ENCODE assay signal across 20 cellular contexts in the genomic region with DNA sequence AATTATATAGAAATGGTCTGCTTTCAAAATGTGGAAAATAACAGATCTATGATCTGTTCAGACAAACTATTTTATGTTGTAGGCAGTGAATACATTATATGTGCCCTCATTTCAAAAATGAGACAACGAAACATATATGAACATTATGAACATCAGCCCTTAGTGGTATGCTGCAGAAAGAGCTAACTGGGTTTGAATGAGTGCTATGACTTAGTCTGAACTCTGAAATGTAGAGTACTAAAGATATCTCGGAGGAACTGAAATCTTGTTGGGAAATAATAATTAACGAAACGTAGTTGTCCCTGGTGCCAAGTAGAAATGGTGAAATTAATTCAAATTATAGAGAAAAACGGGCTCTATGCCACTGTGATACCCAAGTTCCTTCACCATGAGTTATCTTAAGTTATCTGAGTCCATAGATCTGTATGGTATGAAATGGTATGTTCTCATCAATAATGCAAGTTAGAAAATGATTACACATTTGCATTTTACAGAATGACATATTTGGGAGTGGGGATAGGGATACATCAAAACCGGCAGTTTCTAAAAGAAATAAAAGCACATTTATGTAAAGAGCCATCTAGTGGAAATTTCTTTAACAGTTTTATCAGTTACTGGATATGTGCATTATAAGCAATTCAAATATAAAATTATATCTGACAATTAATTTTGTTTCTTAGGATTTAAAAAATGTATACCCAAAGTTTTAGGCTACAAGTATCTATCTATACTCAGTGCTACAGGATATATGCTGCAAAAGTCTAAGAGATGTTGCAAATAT. TPM values are rescaled to one million over a fixed set of nuclear protein-coding genes. Genes with fewer than 3 reads are reported as not detected.
A peak's percentile ranks its signal among the peaks of the same experiment; 100 is the strongest.
DNase-seq lines count a peak whose midpoint lies in the region; ATAC-seq, FAIRE-seq and TF ChIP-seq lines count a peak whose summit lies in the region.
"Had no signal": no experiment of that assay in that cellular context is flagged by ENCODE, and none has a peak within 500 bp of the region (broad histone marks: within the 10 kb centered on the region; RNA-seq: fewer than 3 reads in every experiment).

No MANE protein-coding gene starts in this region.

- RAD21 ChIA-PET in GM12878 (lab: Charles Lee; ENCODE audit: unreplicated experiment) = interaction anchor here (0.6 to 2.0 kb wide), 9 partner anchors 9 to 120 kb away, joined by 3 to 10 read pairs (median 4); no protein-coding TSS in a partner anchor

- H3K4me2 ChIP-seq in Loucy (ENCODE audit: low read depth, low read length, poor library complexity, severe bottlenecking) (no peak overlapping the region), GM12878 (ENCODE audit: control insufficient read depth, insufficient read depth) (no peak overlapping the region)

- ATAC-seq in GM12878 (peak; percentile 42; the same call in 2 of the 3 replicates), GM21381 (IDR thresholded peaks at IDR 0.05; ENCODE audit: unreplicated experiment) (no peak)
- ATAC-seq: gastrocnemius medialis had no signal

- POLR2A ChIA-PET in GM12878 (lab: Charles Lee) = no interaction called here

- H3K9me3 ChIP-seq in Loucy (ENCODE audit: insufficient read depth, low read depth, low read length) = no peaks in the 10 kb centered on the region
- H3K9me3 ChIP-seq in GM12878 (replicated peaks; ENCODE audit: control insufficient read depth, insufficient read depth, low read length) = no peaks in the 10 kb centered on the region
- no peaks in the 10 kb centered on the region for H3K9me3 ChIP-seq in MG63
- H3K9me3 ChIP-seq: gastrocnemius medialis, neutrophil had no signal

- DNase-seq in DMS53 (lab: John Stamatoyannopoulos, UW) = peak; percentile 12
- no peak for DNase-seq in DMS53 treated with DMSO at 0.1 percent for 48 hours (lab: John Stamatoyannopoulos, UW; ENCODE audit: unreplicated experiment)
- no peak for DNase-seq in GM12878 (ENCODE audit: low read depth, low spot score)
- peak; percentile 3 for DNase-seq in pons (ENCODE audit: low spot score)
- no peak for DNase-seq in NCI-H2196 treated with DMSO at 0.1 percent for 48 hours (lab: John Stamatoyannopoulos, UW; ENCODE audit: unreplicated experiment)
- DNase-seq in MG63 = no peak
- DNase-seq: activated effector memory CD4-positive, alpha-beta T cell treated with anti-CD3 and anti-CD28 coated beads, Interleukin-2, amount 50 U/mL, for 16 hours; Calu3; gastrocnemius medialis; NCI-H1694; NCI-H524 treated with DMSO at 0.1 percent for 48 hours; SHP77; stimulated activated naive CD4-positive, alpha-beta T cell treated with Interleukin-2 at 50 U/mL for 16 hours had no signal

- CTCF ChIA-PET in GM12878 (lab: Yijun Ruan, JAX) = interaction anchor here (0.9 to 2.6 kb wide), 11 partner anchors 8 to 423 kb away, joined by 3 to 16 read pairs (median 5); partner anchors contain the start of gene MBD2

- H3K79me2 ChIP-seq in Loucy (ENCODE audit: insufficient read depth, low read length) = no peaks in the 10 kb centered on the region
- no peaks in the 10 kb centered on the region for H3K79me2 ChIP-seq in GM12878 (ENCODE audit: control insufficient read depth, insufficient read depth, low read length)

- TF ChIP-seq EP300 in GM12878 (IDR thresholded peaks at IDR 0.05; ENCODE audit: borderline replicate concordance in 1 of 2, control insufficient read depth in 1 of 2, low read depth in 2 of 2, low read length in 2 of 2) = no peak

- H3K4me3 ChIP-seq in Loucy (ENCODE audit: low read length, poor library complexity, severe bottlenecking) = no peak overlapping the region
- no peak overlapping the region for H3K4me3 ChIP-seq in GM12878
- no peak overlapping the region for H3K4me3 ChIP-seq in MG63
- H3K4me3 ChIP-seq: gastrocnemius medialis had no signal

- no TSS peak for BruUV-seq in GM12878 (replicated peaks; lab: Mats Ljungman, UMichigan)

- H3K4me1 ChIP-seq in Loucy (ENCODE audit: insufficient read depth, low read length, poor library complexity, severe bottlenecking) (no peaks in the 10 kb centered on the region), GM12878 (ENCODE audit: control insufficient read depth, insufficient read depth, low read length) (no peaks in the 10 kb centered on the region)
- H3K4me1 ChIP-seq: gastrocnemius medialis had no signal

- no peak for FAIRE-seq in GM12878 (lab: Jason Lieb, UNC)
- FAIRE-seq: TTC549, urothelium cell line had no signal

- intact Hi-C loops in GM12878 (cut with micrococcal nuclease; ENCODE audit: unreplicated experiment) = loop anchor here (1.0 kb wide), 1 partner anchor 108 kb away; no protein-coding TSS in a partner anchor

- H3K9ac ChIP-seq in Loucy (ENCODE audit: low read depth, low read length, poor library complexity, severe bottlenecking) (no peak overlapping the region), GM12878 (ENCODE audit: control insufficient read depth, insufficient read depth, low read length) (no peak overlapping the region)

- H3K27me3 ChIP-seq in Loucy (ENCODE audit: insufficient read depth, low read length, poor library complexity, severe bottlenecking) (no peaks in the 10 kb centered on the region), GM12878 (replicated peaks in 1 of 2; ENCODE audit: control insufficient read depth in 2 of 2, insufficient read depth in 2 of 2, low read length in 1 of 2) (no peaks in the 10 kb centered on the region), MG63 (0 out of 2 replicates have a peak, but pooled peaks cover 3% of the 10 kb centered on the region)
- H3K27me3 ChIP-seq: gastrocnemius medialis had no signal

- H2AFZ ChIP-seq in Loucy (ENCODE audit: low read length) = no peak overlapping the region
- no peak overlapping the region for H2AFZ ChIP-seq in GM12878 (ENCODE audit: control insufficient read depth, low read depth, low read length)

- in situ Hi-C loops in GM12878 (cut with MboI) = no loop called here

- no peaks in the 10 kb centered on the region for H3F3A ChIP-seq in Loucy (ENCODE audit: low read depth)

- no peak for TF ChIP-seq POLR2A in GM12878 (IDR thresholded peaks at IDR 0.05; ENCODE audit: low read depth, low read length)

- H3K27ac ChIP-seq in GM12878 (ENCODE audit: control insufficient read depth, insufficient read depth) = no peak overlapping the region
- H3K27ac ChIP-seq: gastrocnemius medialis, neutrophil had no signal

- H4K20me1 ChIP-seq in Loucy (ENCODE audit: insufficient read depth, low read length, poor library complexity, severe bottlenecking) (no peaks in the 10 kb centered on the region), GM12878 (ENCODE audit: control insufficient read depth, insufficient read depth) (no peaks in the 10 kb centered on the region)

- peak; percentile 60 for TF ChIP-seq CTCF in Loucy (conservative IDR thresholded peaks at IDR 0.05; ENCODE audit: low read length)
- TF ChIP-seq CTCF in GM12878 (IDR thresholded peaks at IDR 0.05 in 2 of 3, conservative IDR thresholded peaks at IDR 0.05 in 1 of 3; ENCODE audit: control insufficient read depth in 2 of 3, extremely low read depth in 1 of 3, insufficient read depth in 1 of 3, low read depth in 3 of 3, low read length in 3 of 3) = no peak; a peak in 1 of 6 replicates

- H3K36me3 ChIP-seq in Loucy (ENCODE audit: insufficient read depth, low read length) = no peaks in the 10 kb centered on the region
- H3K36me3 ChIP-seq in GM12878 (ENCODE audit: control insufficient read depth in 2 of 2, insufficient read depth in 2 of 2, low read length in 1 of 2) = no peaks in the 10 kb centered on the region
- no peaks in the 10 kb centered on the region for H3K36me3 ChIP-seq in MG63
- H3K36me3 ChIP-seq: gastrocnemius medialis, neutrophil had no signal

- TF ChIP-seq RAD21 in GM12878 (IDR thresholded peaks at IDR 0.05; ENCODE audit: insufficient read depth, low read depth, low read length) = no peak

- no peaks in the 10 kb centered on the region for H3K9me2 ChIP-seq in Loucy (replicated peaks; ENCODE audit: low read depth, low read length)

- SMC1A ChIA-PET in GM12878 (lab: Charles Lee; ENCODE audit: uncharacterized antibody, unreplicated experiment) = interaction anchor here (0.5 to 2.0 kb wide), 18 partner anchors 8 to 211 kb away, joined by 3 to 12 read pairs (median 4); partner anchors contain the start of gene MBD2

- 21% methylated on average over 6 of the region's 6 CpGs for WGBS in GM12878 (ENCODE audit: insufficient coverage, insufficient replicate concordance, low lambda C conversion rate, missing lambda C conversion rate)

RNA-seq across cellular contexts. Expression of gene STARD6, which starts 26.7 kb away (rescaled TPM):
- not detected in 2 replicates for total RNA-seq in GM12878 (2013; cell fraction: nucleolus; rRNA removed)
- total RNA-seq in GM12878 (2014; rRNA removed) (0.34 TPM in 1 of 2 replicates, not detected in the other), GM12878 (2014; rRNA removed; fragmentation: Illumina TruSeq; extraction: Trizol) (0.18 and 0.28 TPM in 2 replicates), GM12878 (2021) (0.33 TPM in 1 of 2 replicates, not detected in the other)
- polyA plus RNA-seq in GM12878 (2011; ENCODE audit: low read depth) = 0.89 TPM
- polyA plus RNA-seq in GM12878 (2011; rRNA removed) (0.10 TPM in 1 of 2 replicates, not detected in the other), GM12878 (2014; fragmentation: Illumina TruSeq; extraction: Trizol) (0.84 TPM in 1 of 2 replicates, not detected in the other), GM12878 (2014; fragmentation: Nextera tagmentation; extraction: Ambion mirVana) (under 1 TPM; 0.35 to 0.45 TPM), GM12878 (2014; rRNA removed) (0.30 TPM in 1 of 2 replicates, not detected in the other), GM12878 (2016; fragmentation: Nextera tagmentation; extraction: Ambion mirVana) (under 1 TPM in 1 of 2 experiments, not detected in 1; 0.84 TPM)
- polyA plus RNA-seq in GM12878 (2011; cell fraction: cytosol; rRNA removed) = not detected in 2 replicates
- not detected in 2 replicates for polyA plus RNA-seq in GM12878 (2011; cell fraction: nucleus; rRNA removed)
- not detected in 2 replicates for polyA plus RNA-seq in GM12878 (2012)
- polyA minus RNA-seq in GM12878 (2011; rRNA and poly(A)+ RNA removed) = not detected in 2 replicates
- not detected in 2 replicates for polyA minus RNA-seq in GM12878 (2011; cell fraction: cytosol; rRNA and poly(A)+ RNA removed)
- polyA minus RNA-seq in GM12878 (2011; cell fraction: nucleus; rRNA and poly(A)+ RNA removed) = not detected in 2 replicates
- 1.3 TPM in 1 of 2 replicates, not detected in the other for total RNA-seq in MG63 (2014; rRNA removed; shearing (Covaris generic); ENCODE audit: low replicate concordance)
- total RNA-seq: A172, Calu3, gastrocnemius medialis, mesothelial cell of epicardium had no signal

RNA-seq across cellular contexts. Expression of gene C18orf54, which starts 26.7 kb away (rescaled TPM):
- total RNA-seq in GM12878 (2013; cell fraction: nucleolus; rRNA removed) = 9.4 and 10.1 TPM in 2 replicates
- total RNA-seq in GM12878 (2014; rRNA removed) = 2.5 TPM in 2 replicates
- 2.5 and 2.6 TPM in 2 replicates for total RNA-seq in GM12878 (2014; rRNA removed; fragmentation: Illumina TruSeq; extraction: Trizol)
- total RNA-seq in GM12878 (2021) = 3.8 and 4.0 TPM in 2 replicates
- 0.80 TPM for polyA plus RNA-seq in GM12878 (2011; ENCODE audit: low read depth)
- 4.5 and 7.0 TPM in 2 replicates for polyA plus RNA-seq in GM12878 (2011; rRNA removed)
- polyA plus RNA-seq in GM12878 (2011; cell fraction: cytosol; rRNA removed) = 0.87 and 1.5 TPM in 2 replicates
- polyA plus RNA-seq in GM12878 (2011; cell fraction: nucleus; rRNA removed) = 4.0 TPM in 2 replicates
- 1.5 and 3.1 TPM in 2 replicates for polyA plus RNA-seq in GM12878 (2012)
- polyA plus RNA-seq in GM12878 (2014; fragmentation: Illumina TruSeq; extraction: Trizol) = 3.1 and 4.1 TPM in 2 replicates
- 1 to 10 TPM; 1.2 to 1.5 TPM for polyA plus RNA-seq in GM12878 (2014; fragmentation: Nextera tagmentation; extraction: Ambion mirVana)
- 1.2 and 2.0 TPM in 2 replicates for polyA plus RNA-seq in GM12878 (2014; rRNA removed)
- polyA plus RNA-seq in GM12878 (2016; fragmentation: Nextera tagmentation; extraction: Ambion mirVana) = 1 to 10 TPM; 7.4 to 7.6 TPM
- polyA minus RNA-seq in GM12878 (2011; rRNA and poly(A)+ RNA removed) = 1.8 and 3.6 TPM in 2 replicates
- 2.8 and 7.1 TPM in 2 replicates for polyA minus RNA-seq in GM12878 (2011; cell fraction: cytosol; rRNA and poly(A)+ RNA removed)
- 4.2 and 7.2 TPM in 2 replicates for polyA minus RNA-seq in GM12878 (2011; cell fraction: nucleus; rRNA and poly(A)+ RNA removed)
- total RNA-seq in MG63 (2014; rRNA removed; shearing (Covaris generic); ENCODE audit: low replicate concordance) = 1.7 and 9.8 TPM in 2 replicates

Comparison
In these comparisons a context has a peak if more than half of its experiments do, and no peak if none do; other contexts are left out.
1. DNase-seq: peak in DMS53 (single experiment) and pons (single experiment); none in DMS53 treated with DMSO at 0.1 percent for 48 hours (single experiment), GM12878 (single experiment), NCI-H2196 treated with DMSO at 0.1 percent for 48 hours (single experiment) and MG63 (single experiment).